ENCODE assay signal across 9 cellular contexts in the genomic region with DNA sequence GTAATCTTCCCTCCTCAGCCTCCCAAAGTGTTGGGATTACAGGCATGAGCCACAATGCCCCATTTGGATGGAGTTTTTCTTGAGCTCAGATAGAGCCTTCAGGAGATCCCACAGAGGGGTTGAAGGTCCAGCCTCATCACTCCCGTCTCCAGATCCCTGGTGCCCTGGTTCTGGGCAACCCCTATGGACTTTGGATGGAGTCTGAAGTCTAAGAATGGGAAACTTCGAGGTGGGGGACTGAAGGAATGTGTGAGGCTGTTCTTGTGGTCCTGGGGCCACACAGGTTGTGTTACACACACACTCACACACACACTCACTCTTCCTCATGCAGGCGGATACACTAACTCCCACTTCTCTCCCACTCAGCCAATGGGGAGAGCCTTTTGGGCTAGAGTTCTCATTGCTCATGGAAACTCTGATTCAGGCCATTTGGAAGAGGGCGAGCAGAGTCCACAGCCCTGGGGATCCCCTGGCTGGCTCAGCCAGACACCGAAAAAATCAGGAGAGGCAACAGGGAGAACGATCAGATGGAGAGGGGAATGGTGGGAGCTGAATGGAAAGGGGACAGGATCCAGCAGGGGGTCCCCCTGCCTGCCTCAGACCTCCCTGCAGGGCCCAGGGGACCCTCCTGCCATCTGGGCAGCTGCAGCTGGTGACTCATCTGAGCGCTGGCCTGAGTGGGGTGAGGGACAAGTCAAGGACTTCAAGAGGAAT. TPM values are rescaled to one million over a fixed set of nuclear protein-coding genes. Genes with fewer than 3 reads are reported as not detected.
DNase-seq lines count a peak whose midpoint lies in the region; ATAC-seq and TF ChIP-seq lines count a peak whose summit lies in the region.
"Had no signal": no experiment of that assay in that cellular context is flagged by ENCODE, and none has a peak within 500 bp of the region (broad histone marks: within the 10 kb centered on the region; RNA-seq: fewer than 3 reads in every experiment).

No MANE protein-coding gene starts in this region.

- no peak for TF ChIP-seq CTCF in foreskin fibroblast (IDR thresholded peaks at IDR 0.05; ENCODE audit: low read depth, low read length)

- H3K27ac ChIP-seq in SJSA1 = peak overlapping the region; percentile 32

- H3K4me1 ChIP-seq in SJSA1 (replicated peaks) = peaks cover 32% of the 10 kb centered on the region

- DNase-seq in Daoy (ENCODE audit: low read depth) (peak; percentile 55), SJSA1 (ENCODE audit: low read depth in 1 of 2, low spot score in 2 of 2) (peak; percentile 81 to 85), foreskin fibroblast (peak; percentile 83 to 89), sciatic nerve (ENCODE audit: low spot score) (no peak), Ammon's horn (ENCODE audit: low spot score) (no peak), ureter (ENCODE audit: low spot score) (no peak)
- DNase-seq: immature natural killer cell had no signal

- no peaks in the 10 kb centered on the region for H3K9me3 ChIP-seq in SJSA1 (replicated peaks)

- H3K27me3 ChIP-seq in SJSA1 (replicated peaks) = no peaks in the 10 kb centered on the region

- H3K36me3 ChIP-seq in SJSA1 = peaks cover 32% of the 10 kb centered on the region

- intact Hi-C loops in sciatic nerve (cut with DNase I) = no loop called here

- H3K4me3 ChIP-seq in SJSA1 (no peak overlapping the region), foreskin fibroblast (ENCODE audit: low read depth in 1 of 2, low read length in 2 of 2) (peak overlapping the region in 1 of 2 donors; percentile 37)

- ATAC-seq in sciatic nerve = peak; percentile 82
- ATAC-seq in HG03521 (IDR thresholded peaks at IDR 0.05; ENCODE audit: unreplicated experiment) = no peak
- no peak for ATAC-seq in GM21447 (IDR thresholded peaks at IDR 0.05; ENCODE audit: unreplicated experiment)

RNA-seq across cellular contexts. Expression of a gene that starts 9.0 kb away (rescaled TPM):
- total RNA-seq in Daoy (2014; rRNA removed; shearing (Covaris generic)) = 67.4 and 68.8 TPM in 2 replicates
- total RNA-seq in SJSA1 (2014; rRNA removed; shearing (Covaris generic)) = 19.2 and 22.5 TPM in 2 replicates
- total RNA-seq in sciatic nerve (680 TPM), ureter (505 TPM)

RNA-seq across cellular contexts. Expression of a gene that starts 34.5 kb away (rescaled TPM):
- total RNA-seq in Daoy (2014; rRNA removed; shearing (Covaris generic)) = 372 and 402 TPM in 2 replicates
- 264 and 389 TPM in 2 replicates for total RNA-seq in SJSA1 (2014; rRNA removed; shearing (Covaris generic))
- total RNA-seq in sciatic nerve (1.4 TPM), ureter (2.9 TPM)

RNA-seq across cellular contexts. Expression of a gene that starts 49.2 kb away (rescaled TPM):
- 0.24 and 0.40 TPM in 2 replicates for total RNA-seq in Daoy (2014; rRNA removed; shearing (Covaris generic))
- not detected in 2 replicates for total RNA-seq in SJSA1 (2014; rRNA removed; shearing (Covaris generic))
- total RNA-seq in sciatic nerve (0.36 TPM), ureter (53.1 TPM)

Comparison
In these comparisons a context has a peak if more than half of its experiments do, and no peak if none do; other contexts are left out.
1. DNase-seq: peak in Daoy (single experiment), SJSA1 (2 of 2) and foreskin fibroblast (2 of 2); none in sciatic nerve (single experiment), Ammon's horn (single experiment) and ureter (single experiment).
2. RNA of a gene that starts 34.5 kb away (total RNA-seq): 264 to 389 TPM in SJSA1 and 372 to 402 TPM in Daoy; 2.9 TPM in ureter (single experiment) and 1.4 TPM in sciatic nerve (single experiment); every median in the first group is over 10 times any median in the second.
3. RNA of a gene that starts 49.2 kb away (total RNA-seq): 53.1 TPM in ureter (single experiment); 0.24 to 0.40 TPM in Daoy, 0.36 TPM in sciatic nerve (single experiment) and not detected in SJSA1; every median in the first group is over 10 times any median in the second.